In genomic region chr14:73245401-73246325, GRCh38 we compare ENCODE assay signal across 8 cellular contexts. TPM values are rescaled to one million over a fixed set of nuclear protein-coding genes. Genes with fewer than 3 reads are reported as not detected.
DNase-seq lines count a peak whose midpoint lies in the region; ATAC-seq and TF ChIP-seq lines count a peak whose summit lies in the region.

No MANE protein-coding gene starts in this region.

- peak overlapping the region; percentile 72 for H2AFZ ChIP-seq in KMS-11 (ENCODE audit: low read depth)
- peak overlapping the region; percentile 78 for H2AFZ ChIP-seq in osteoblast (ENCODE audit: low read length)

- peak overlapping the region; percentile 37; the same call in 1 of the 2 replicates for H3K9ac ChIP-seq in KMS-11

- H3K4me1 ChIP-seq in KMS-11 (ENCODE audit: low read depth, poor library complexity, severe bottlenecking) (no peaks in the 10 kb centered on the region), esophagus (ENCODE audit: control insufficient read depth in 2 of 2, insufficient read depth in 2 of 2, low read length in 1 of 2) (peaks cover 9 to 13% of the 10 kb centered on the region in 2 donors), osteoblast (ENCODE audit: insufficient read depth, low read length) (peaks cover 28% of the 10 kb centered on the region), uterus (peaks cover 0 to 6% of the 10 kb centered on the region in 2 donors)

- TF ChIP-seq POLR2A in uterus (IDR thresholded peaks at IDR 0.05): no peak

- H3K4me2 ChIP-seq in KMS-11 (peak overlapping the region; percentile 48), osteoblast (ENCODE audit: insufficient read depth, low read length) (peak overlapping the region; percentile 89)

- H3K27me3 ChIP-seq in KMS-11 (ENCODE audit: insufficient read depth, low read depth) (no peaks in the 10 kb centered on the region), esophagus (ENCODE audit: control insufficient read depth in 1 of 2, insufficient read depth in 2 of 2, low read length in 2 of 2) (no peaks in the 10 kb centered on the region), osteoblast (ENCODE audit: insufficient read depth, low read length) (peaks cover 3% of the 10 kb centered on the region), uterus (no peaks in the 10 kb centered on the region)

- H3K36me3 ChIP-seq in KMS-11 (ENCODE audit: insufficient read depth) (no peaks in the 10 kb centered on the region), esophagus (ENCODE audit: control insufficient read depth in 2 of 2, insufficient read depth in 2 of 2, low read length in 1 of 2) (no peaks in the 10 kb centered on the region), osteoblast (ENCODE audit: insufficient read depth, low read length) (no peaks in the 10 kb centered on the region), uterus (no peaks in the 10 kb centered on the region)

- H3K4me3 ChIP-seq in KMS-11 (IDR thresholded peaks at IDR 0.05; ENCODE audit: insufficient read depth, low read depth, low read length) (no peak overlapping the region), esophagus (ENCODE audit: low read depth in 1 of 2, low read length in 2 of 2) (peak overlapping the region; percentile 45 to 58), osteoblast (ENCODE audit: insufficient read depth, low read length) (peak overlapping the region; percentile 76), uterus (peak overlapping the region; percentile 32 to 38)

- DNase-seq in AG08396 (ENCODE audit: low spot score) (peak; percentile 85), GM19238 (ENCODE audit: insufficient read length, low spot score) (peak; percentile 66), osteoblast (ENCODE audit: insufficient read length, low spot score, missing footprints) (peak; percentile 97), uterus (no peak)
- peak; percentile 50 to 61 for DNase-seq in activated CD4-positive, alpha-beta T cell treated with anti-CD3 and anti-CD28 coated beads, Interleukin-2, amount 50 U/mL, for 48 hours

- WGBS in esophagus, 2 donors: 16 to 23% methylated on average over 63 to 67 of the region's 67 CpGs

- H4K20me1 ChIP-seq in KMS-11 (ENCODE audit: insufficient read depth): no peaks in the 10 kb centered on the region
- H4K20me1 ChIP-seq in osteoblast (ENCODE audit: insufficient read depth, low read length): peaks cover 5% of the 10 kb centered on the region

- TF ChIP-seq CTCF in KMS-11 (conservative IDR thresholded peaks at IDR 0.05; ENCODE audit: low read depth, low read length) (no peak), osteoblast (IDR thresholded peaks at IDR 0.05; ENCODE audit: extremely low read depth, low read depth, low read length) (no peak), uterus (IDR thresholded peaks at IDR 0.05) (no peak)

- intact Hi-C loops in uterus (cut with DNase I; ENCODE audit: low total_unique reads): no loop called here

- H3K27ac ChIP-seq in KMS-11 (no peak overlapping the region), esophagus (ENCODE audit: low read depth in 2 of 2, low read length in 1 of 2) (no peak overlapping the region), osteoblast (ENCODE audit: low read depth, low read length) (no peak overlapping the region), uterus (peak overlapping the region in 1 of 2 donors; percentile 19)

- H3K9me3 ChIP-seq in esophagus (ENCODE audit: control insufficient read depth in 2 of 2, insufficient read depth in 1 of 2, low read depth in 1 of 2, low read length in 1 of 2) (no peaks in the 10 kb centered on the region), osteoblast (ENCODE audit: low read depth, low read length) (no peaks in the 10 kb centered on the region), uterus (no peaks in the 10 kb centered on the region)

- ATAC-seq in HG03521 (IDR thresholded peaks at IDR 0.05; ENCODE audit: unreplicated experiment): no peak

- no peaks in the 10 kb centered on the region for H3K79me2 ChIP-seq in KMS-11 (ENCODE audit: insufficient read depth, low read depth)
- H3K79me2 ChIP-seq in osteoblast (ENCODE audit: insufficient read depth, low read length): no peaks in the 10 kb centered on the region

RNA-seq across cellular contexts. Expression of gene PAPLN, which starts 8.4 kb away (rescaled TPM):
- polyA plus RNA-seq in esophagus: 1 to 10 TPM; 3.9 to 7.5 TPM
- total RNA-seq in osteoblast (5.3 and 5.8 TPM in 2 replicates), uterus (10 to 100 TPM; 16.5 to 40.2 (median 33.1) TPM)

Comparison
In these comparisons a context has a peak if more than half of its experiments do, and no peak if none do; other contexts are left out.
1. DNase-seq: peak in AG08396 (single experiment), GM19238 (single experiment), activated CD4-positive, alpha-beta T cell treated with anti-CD3 and anti-CD28 coated beads, Interleukin-2, amount 50 U/mL, for 48 hours (2 of 2) and osteoblast (single experiment); none in uterus (0 of 2).